Comparison of ENCODE assay signal across 24 cellular contexts in genomic region chr19:16039545-16039944, GRCh38. TPM values are rescaled to one million over a fixed set of nuclear protein-coding genes. Genes with fewer than 3 reads are reported as not detected.
DNase-seq lines count a peak whose midpoint lies in the region; ATAC-seq, FAIRE-seq and TF ChIP-seq lines count a peak whose summit lies in the region.
"Had no signal": no experiment of that assay in that cellular context is flagged by ENCODE, and none has a peak within 500 bp of the region (broad histone marks: within the 10 kb centered on the region; RNA-seq: fewer than 3 reads in every experiment).

No MANE protein-coding gene starts in this region.

- H3K4me3 Mint-ChIP-seq in WTC11 = no peak overlapping the region
- H3K4me3 Mint-ChIP-seq: B cell; CD4-positive, alpha-beta T cell had no signal

- no peak overlapping the region for H2AFZ ChIP-seq in SK-N-SH (ENCODE audit: low read depth)

- no peak overlapping the region for H3K27ac Mint-ChIP-seq in WTC11
- H3K27ac Mint-ChIP-seq: B cell; CD4-positive, alpha-beta T cell had no signal

- H3K4me1 ChIP-seq in SK-N-SH (ENCODE audit: control insufficient read depth in 1 of 2, insufficient read depth in 2 of 2, low read depth in 1 of 2, low read length in 1 of 2) = no peaks in the 10 kb centered on the region; a peak in 1 of 4 replicates
- H3K4me1 ChIP-seq in lower lobe of right lung = peaks cover 15% of the 10 kb centered on the region
- H3K4me1 ChIP-seq in sigmoid colon = peaks cover 0 to 13% (median 8%) of the 10 kb centered on the region in 4 donors

- WGBS in SK-N-SH (ENCODE audit: low lambda C conversion rate) = 70% methylated on average over 3 of the region's 5 CpGs
- 93 to 94% methylated on average over 5 of the region's 5 CpGs for WGBS in sigmoid colon, 2 donors

- intact Hi-C loops in lower lobe of right lung (cut with DNase I) (no loop called here), sigmoid colon (cut with DNase I) (no loop called here)

- POLR2A ChIA-PET in SK-N-SH (lab: Yijun Ruan, JAX) = no interaction called here
- POLR2A ChIA-PET in WTC11 (lab: Charles Lee) = interaction anchor here (0.6 kb wide), 1 partner anchor 1652 kb away, joined by 3 read pairs; no protein-coding TSS in a partner anchor

- CTCF ChIA-PET in SK-N-SH (lab: Yijun Ruan, JAX) = interaction anchor here (0.5 to 3.7 kb wide), 7 partner anchors 13 to 1507 kb away, joined by 3 to 37 read pairs (median 6); partner anchors contain the start of genes FAM32A, RAB8A and TPM4
- CTCF ChIA-PET in WTC11 (lab: Charles Lee) = interaction anchor here (1.3 kb wide), 1 partner anchor 34 kb away, joined by 3 read pairs; no protein-coding TSS in a partner anchor

- H3K27me3 ChIP-seq in SK-N-SH (ENCODE audit: insufficient read depth) (no peaks in the 10 kb centered on the region; the same call in 1 of the 2 replicates), H7 (ENCODE audit: control insufficient read depth, insufficient read depth, low read length) (peaks cover 2% of the 10 kb centered on the region; the same call in 1 of the 2 replicates), lower lobe of right lung (ENCODE audit: low read depth) (no peaks in the 10 kb centered on the region), sigmoid colon (no peaks in the 10 kb centered on the region)
- H3K27me3 ChIP-seq: BLaER1 had no signal

- H3K27ac ChIP-seq in SK-N-SH (ENCODE audit: low read depth in 2 of 2, low read length in 1 of 2) (no peak overlapping the region), lower lobe of right lung (no peak overlapping the region), sigmoid colon (no peak overlapping the region)
- H3K27ac ChIP-seq: 22Rv1, BLaER1, C4-2B had no signal

- no peaks in the 10 kb centered on the region for H4K20me1 ChIP-seq in SK-N-SH (ENCODE audit: insufficient read depth)
- H4K20me1 ChIP-seq: BLaER1 had no signal

- 0 out of 2 replicates have a peak, but pooled peaks cover 3% of the 10 kb centered on the region for H3K4me1 Mint-ChIP-seq in WTC11

- no peak overlapping the region for H3K4me3 ChIP-seq in SK-N-SH (ENCODE audit: low read depth in 2 of 2, low read length in 1 of 2)
- no peak overlapping the region for H3K4me3 ChIP-seq in H7 (ENCODE audit: insufficient read depth, low read depth, low read length)
- no peak overlapping the region for H3K4me3 ChIP-seq in lower lobe of right lung
- no peak overlapping the region for H3K4me3 ChIP-seq in sigmoid colon
- H3K4me3 ChIP-seq: BLaER1, GM12878 had no signal

- H3K9me3 ChIP-seq in SK-N-SH = no peaks in the 10 kb centered on the region
- H3K9me3 ChIP-seq in lower lobe of right lung = no peaks in the 10 kb centered on the region
- H3K9me3 ChIP-seq in sigmoid colon = no peaks in the 10 kb centered on the region
- H3K9me3 ChIP-seq: BLaER1 had no signal

- peaks cover 8% of the 10 kb centered on the region for H3K27me3 Mint-ChIP-seq in WTC11 (ENCODE audit: low read depth)
- H3K27me3 Mint-ChIP-seq: B cell; CD4-positive, alpha-beta T cell; CD8-positive, alpha-beta memory T cell had no signal

- no peak for TF ChIP-seq EP300 in SK-N-SH (IDR thresholded peaks at IDR 0.05; ENCODE audit: borderline replicate concordance in 1 of 2, low read depth in 1 of 2, low read length in 1 of 2)
- TF ChIP-seq EP300 in sigmoid colon (IDR thresholded peaks at IDR 0.05) = no peak

- TF ChIP-seq RAD21 in SK-N-SH (IDR thresholded peaks at IDR 0.05; ENCODE audit: low read length) = no peak

- H3K36me3 ChIP-seq in SK-N-SH (replicated peaks in 1 of 2; ENCODE audit: control insufficient read depth in 1 of 2, insufficient read depth in 2 of 2, low read length in 1 of 2) = no peaks in the 10 kb centered on the region
- H3K36me3 ChIP-seq in H7 (replicated peaks; ENCODE audit: control insufficient read depth, insufficient read depth, low read length) = no peaks in the 10 kb centered on the region
- H3K36me3 ChIP-seq in lower lobe of right lung = no peaks in the 10 kb centered on the region
- H3K36me3 ChIP-seq in sigmoid colon = no peaks in the 10 kb centered on the region
- H3K36me3 ChIP-seq: BLaER1 had no signal

- no peaks in the 10 kb centered on the region for H3F3A ChIP-seq in SK-N-SH (replicated peaks; ENCODE audit: insufficient read depth)

- peaks cover 4% of the 10 kb centered on the region; the same call in 1 of the 2 replicates for H3K9me3 Mint-ChIP-seq in WTC11
- H3K9me3 Mint-ChIP-seq: CD4-positive, alpha-beta T cell; CD8-positive, alpha-beta memory T cell had no signal

- no peak for FAIRE-seq in GM12891 (lab: Jason Lieb, UNC)
- FAIRE-seq: A204.1, D721Med, GM12878, H54 had no signal

- no peaks in the 10 kb centered on the region for H3K9me2 ChIP-seq in SK-N-SH

- no peak overlapping the region for H3K9ac ChIP-seq in SK-N-SH
- H3K9ac ChIP-seq: BLaER1 had no signal

- no peaks in the 10 kb centered on the region for H3K36me3 Mint-ChIP-seq in WTC11
- H3K36me3 Mint-ChIP-seq: CD8-positive, alpha-beta memory T cell had no signal

- no peak overlapping the region for H3K4me2 ChIP-seq in SK-N-SH
- H3K4me2 ChIP-seq: BLaER1 had no signal

- ATAC-seq in SK-N-SH treated with all-trans-retinoic acid at 6 μM for 48 hours = no peak
- ATAC-seq in lower lobe of right lung = no peak
- ATAC-seq in WTC11 = no peak
- no peak for ATAC-seq in HG03571 (IDR thresholded peaks at IDR 0.05; ENCODE audit: unreplicated experiment)
- ATAC-seq: GM12878 had no signal

- TF ChIP-seq CTCF in SK-N-SH (IDR thresholded peaks at IDR 0.05) = no peak
- no peak for TF ChIP-seq CTCF in lower lobe of right lung (IDR thresholded peaks at IDR 0.05)
- no peak for TF ChIP-seq CTCF in sigmoid colon (IDR thresholded peaks at IDR 0.05)
- no peak for TF ChIP-seq CTCF in WTC11 (IDR thresholded peaks at IDR 0.05)

- DNase-seq in SK-N-SH = peak; percentile 8
- peak; percentile 14 for DNase-seq in H7
- DNase-seq in lower lobe of right lung = peak; percentile 25
- DNase-seq in sigmoid colon = peak; percentile 62
- no peak for DNase-seq in WTC11 (ENCODE audit: low spot score)
- DNase-seq in GM12891 (ENCODE audit: insufficient read length, low spot score) = no peak
- DNase-seq: CD4-positive, alpha-beta T cell; CD8-positive, alpha-beta memory T cell; DMS 273 treated with DMSO at 0.1 percent for 48 hours; DMS79; EL; GDM1; GOT3; HCEC 1CT had no signal

- no peaks in the 10 kb centered on the region for H3K79me2 ChIP-seq in SK-N-SH (ENCODE audit: insufficient read depth)

- TF ChIP-seq POLR2A in sigmoid colon (IDR thresholded peaks at IDR 0.05) (no peak), GM12891 (IDR thresholded peaks at IDR 0.05; ENCODE audit: low read depth, low read length) (no peak)

TF ChIP-seq in SK-N-SH, 30 proteins besides CTCF, POLR2A, EP300 and RAD21:
- TF ChIP-seq TCF12 (IDR thresholded peaks at IDR 0.05) = no peak
- TF ChIP-seq EZH2phosphoT487 (IDR thresholded peaks at IDR 0.05; ENCODE audit: borderline replicate concordance, low read depth) = no peak
- no peak for TF ChIP-seq NRF1 (IDR thresholded peaks at IDR 0.05; ENCODE audit: low read depth, low read length)
- no peak for TF ChIP-seq MEF2A (IDR thresholded peaks at IDR 0.05; ENCODE audit: borderline replicate concordance, low read depth)
- TF ChIP-seq TAF1 (IDR thresholded peaks at IDR 0.05; ENCODE audit: borderline replicate concordance, low read depth, low read length) = no peak

TF ChIP-seq in SK-N-SH treated with all-trans-retinoic acid at 6 μM for 48 hours, 23 proteins besides CTCF, POLR2A, EP300 and RAD21 (continues in another document):
- TF ChIP-seq SNAI2 (CRISPR knock-in tag; IDR thresholded peaks at IDR 0.05) = no peak
- TF ChIP-seq PPARA (CRISPR knock-in tag; IDR thresholded peaks at IDR 0.05; ENCODE audit: borderline replicate concordance) = no peak

TF ChIP-seq in WTC11, 78 proteins besides CTCF, POLR2A, EP300 and RAD21 (continues in another document):
- TF ChIP-seq TP53 (CRISPR knock-in tag; IDR thresholded peaks at IDR 0.05) = no peak

TF ChIP-seq in GM12891, 5 proteins besides CTCF, POLR2A, EP300 and RAD21:
- TF ChIP-seq POU2F2 (IDR thresholded peaks at IDR 0.05; ENCODE audit: low read depth, low read length) (no peak), TAF1 (IDR thresholded peaks at IDR 0.05; ENCODE audit: low read depth, low read length) (no peak), SPI1 (IDR thresholded peaks at IDR 0.05; ENCODE audit: low read depth, low read length) (no peak), POLR2AphosphoS5 (IDR thresholded peaks at IDR 0.05; ENCODE audit: low read depth, low read length) (no peak), PAX5 (IDR thresholded peaks at IDR 0.05; ENCODE audit: insufficient read depth, low read length, severe bottlenecking) (no peak)

RNA-seq across cellular contexts. Expression of gene TPM4, which starts 36.8 kb away (rescaled TPM):
- polyA plus RNA-seq in SK-N-SH (2012; rRNA removed) = 415 and 440 TPM in 2 replicates
- polyA plus RNA-seq in SK-N-SH (2012; cell fraction: cytosol; rRNA removed) = 478 and 600 TPM in 2 replicates
- 280 and 324 TPM in 2 replicates for polyA plus RNA-seq in SK-N-SH (2012; cell fraction: nucleus; rRNA removed)
- 429 and 498 TPM in 2 replicates for total RNA-seq in H7 (2014; rRNA removed; shearing (Covaris generic))
- total RNA-seq in lower lobe of right lung = 319 TPM
- 100 to 1,000 TPM; 222 to 826 (median 353) TPM for total RNA-seq in sigmoid colon
- 100 to 1,000 TPM; 313 to 464 (median 374) TPM for polyA plus RNA-seq in sigmoid colon
- 302 to 327 TPM (median 323 TPM) in 3 replicates for total RNA-seq in WTC11 (2021)
- polyA plus RNA-seq in GM12891 (2012; ENCODE audit: low read depth, missing spikeins) = 247 TPM

Comparison
In these comparisons a context has a peak if more than half of its experiments do, and no peak if none do; other contexts are left out.
1. DNase-seq: peak in SK-N-SH (single experiment), H7 (single experiment), lower lobe of right lung (single experiment) and sigmoid colon (single experiment); none in WTC11 (single experiment) and GM12891 (single experiment).